9 cellular contexts compared by ENCODE assay signal in genomic region chr2:47106231-47106630, GRCh38. TPM values are rescaled to one million over a fixed set of nuclear protein-coding genes. Genes with fewer than 3 reads are reported as not detected.
"Had no signal": no experiment of that assay in that cellular context is flagged by ENCODE, and none has a peak within 500 bp of the region (broad histone marks: within the 10 kb centered on the region; RNA-seq: fewer than 3 reads in every experiment).

No MANE protein-coding gene starts in this region.

RNA-seq across cellular contexts. Expression of gene STPG4, which starts 48.9 kb away (rescaled TPM):
- total RNA-seq: kidney, pulmonary artery endothelial cell, right atrium auricular region, right lobe of liver, skeletal muscle tissue, upper lobe of right lung had no signal
- polyA plus RNA-seq: liver, mammary epithelial cell, smooth muscle cell had no signal
